Comparison of ENCODE assay signal across 12 cellular contexts in the genomic region with DNA sequence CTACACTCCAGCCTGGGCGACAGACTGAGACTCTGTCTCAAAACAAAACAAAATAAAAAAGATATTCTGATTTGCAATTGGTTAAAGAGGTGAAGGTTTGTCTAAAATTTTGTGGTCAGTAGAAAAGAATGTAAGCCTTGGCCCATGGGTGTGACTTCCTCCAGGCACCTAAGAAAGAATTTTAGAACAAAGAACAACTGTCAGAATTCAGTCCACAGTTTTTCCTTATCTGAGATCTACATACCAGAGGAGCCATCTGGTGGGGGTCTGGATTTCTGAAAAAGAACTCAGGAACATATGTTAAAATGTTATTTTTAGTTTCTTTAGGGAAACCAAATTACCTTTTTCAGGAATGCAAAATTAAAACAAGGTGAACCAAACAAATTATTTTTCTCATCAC.
DNase-seq lines count a peak whose midpoint lies in the region; ATAC-seq and TF ChIP-seq lines count a peak whose summit lies in the region.
"Had no signal": no experiment of that assay in that cellular context is flagged by ENCODE, and none has a peak within 500 bp of the region (broad histone marks: within the 10 kb centered on the region; RNA-seq: fewer than 3 reads in every experiment).

No MANE protein-coding gene starts in this region.

- H3K4me2 ChIP-seq in mesendoderm (ENCODE audit: low read length): no peak overlapping the region

- H3K36me3 ChIP-seq in mesendoderm (ENCODE audit: control insufficient read depth, insufficient read depth, low read length): no peaks in the 10 kb centered on the region
- H3K36me3 ChIP-seq: spleen had no signal

- H4K5ac ChIP-seq in mesendoderm (ENCODE audit: low read length): no peak overlapping the region

- peaks cover 30% of the 10 kb centered on the region for H3K4me1 Mint-ChIP-seq in MCF 10A (ENCODE audit: insufficient read depth, unreplicated experiment)
- no peaks in the 10 kb centered on the region for H3K4me1 Mint-ChIP-seq in T-cell
- H3K4me1 Mint-ChIP-seq: activated B cell treated with CpG ODN at 0.5 μM for 24 hours had no signal

- no TSS peak for BruUV-seq in MCF 10A (replicated peaks; lab: Mats Ljungman, UMichigan)

- H3K4ac ChIP-seq in mesendoderm (ENCODE audit: low read depth, low read length): peak overlapping the region; percentile 70

- H3K27ac Mint-ChIP-seq in MCF 10A (ENCODE audit: low read depth, unreplicated experiment) (peak overlapping the region; percentile 89), T-cell (no peak overlapping the region)
- H3K27ac Mint-ChIP-seq: activated B cell treated with CpG ODN at 0.5 μM for 24 hours; effector memory CD8-positive, alpha-beta T cell had no signal

- H3K36me3 Mint-ChIP-seq in MCF 10A (ENCODE audit: insufficient read depth, unreplicated experiment): no peaks in the 10 kb centered on the region
- no peaks in the 10 kb centered on the region for H3K36me3 Mint-ChIP-seq in T-cell

- no peak overlapping the region for H3K9ac ChIP-seq in mesendoderm (ENCODE audit: low read length)

- no peaks in the 10 kb centered on the region for H3K27me3 ChIP-seq in mesendoderm (ENCODE audit: insufficient read depth, low read length, poor library complexity)
- H3K27me3 ChIP-seq: spleen had no signal

- no peak overlapping the region for H2BK5ac ChIP-seq in mesendoderm (ENCODE audit: low read length)

- H3K9me3 Mint-ChIP-seq in MCF 10A (ENCODE audit: unreplicated experiment) (peaks cover 9% of the 10 kb centered on the region), T-cell (no peaks in the 10 kb centered on the region)
- H3K9me3 Mint-ChIP-seq: activated B cell treated with CpG ODN at 0.5 μM for 24 hours had no signal

- no peak overlapping the region for H3K23ac ChIP-seq in mesendoderm (ENCODE audit: low read length)

- CTCF ChIA-PET in MCF 10A (lab: Yijun Ruan, JAX) (no interaction called here), T-cell (lab: Charles Lee) (no interaction called here)

- DNase-seq in DMS 273 (lab: John Stamatoyannopoulos, UW; ENCODE audit: unreplicated experiment) (peak; percentile 64), LHCN-M2 (ENCODE audit: low read depth) (peak; percentile 6), MCF 10A (ENCODE audit: unreplicated experiment) (peak; percentile 20), mesendoderm (peak; percentile 90), amniotic stem cell (lab: John Stamatoyannopoulos, UW) (no peak), DMS79 treated with DMSO at 0.1 percent for 48 hours (lab: John Stamatoyannopoulos, UW) (no peak), pons (ENCODE audit: low spot score) (no peak), T-cell (no peak)
- DNase-seq: activated B cell treated with CpG ODN at 0.5 μM for 24 hours; DMS53; effector memory CD8-positive, alpha-beta T cell; spleen had no signal

- H4K8ac ChIP-seq in mesendoderm (ENCODE audit: low read depth, low read length): no peak overlapping the region

- intact Hi-C loops in MCF 10A (cut with micrococcal nuclease): no loop called here

- H3K27me3 Mint-ChIP-seq in MCF 10A (ENCODE audit: insufficient read depth, unreplicated experiment) (no peaks in the 10 kb centered on the region), T-cell (peaks cover 0 to 3% of the 10 kb centered on the region in 2 donors)
- H3K27me3 Mint-ChIP-seq: activated B cell treated with CpG ODN at 0.5 μM for 24 hours; effector memory CD8-positive, alpha-beta T cell had no signal

- no peak overlapping the region for H3K18ac ChIP-seq in mesendoderm (ENCODE audit: low read length)

- no peak overlapping the region for H3K4me3 ChIP-seq in mesendoderm (ENCODE audit: low read length)
- H3K4me3 ChIP-seq: spleen had no signal

- peak overlapping the region; percentile 28 for H3K4me3 Mint-ChIP-seq in MCF 10A (ENCODE audit: unreplicated experiment)
- no peak overlapping the region for H3K4me3 Mint-ChIP-seq in T-cell
- H3K4me3 Mint-ChIP-seq: activated B cell treated with CpG ODN at 0.5 μM for 24 hours; effector memory CD8-positive, alpha-beta T cell had no signal

- TF ChIP-seq CTCF in MCF 10A (IDR thresholded peaks at IDR 0.05; ENCODE audit: unreplicated experiment): no peak

- H3K56ac ChIP-seq in mesendoderm (ENCODE audit: low read length): no peak overlapping the region

- no peak overlapping the region for H2AK5ac ChIP-seq in mesendoderm (ENCODE audit: low read length)

- no peak overlapping the region for H3K27ac ChIP-seq in mesendoderm (ENCODE audit: low read depth, low read length)

- POLR2A ChIA-PET in MCF 10A (lab: Yijun Ruan, JAX) (interaction anchor here (0.6 kb wide), 2 partner anchors 224 to 929 kb away, joined by 3 to 4 read pairs; no protein-coding TSS in a partner anchor), T-cell (lab: Charles Lee) (no interaction called here)

- H3K79me2 ChIP-seq in mesendoderm (ENCODE audit: control insufficient read depth, insufficient read depth, low read length): no peaks in the 10 kb centered on the region

- peaks cover 6% of the 10 kb centered on the region for H3K4me1 ChIP-seq in mesendoderm (ENCODE audit: control insufficient read depth, low read depth, low read length)
- H3K4me1 ChIP-seq: spleen had no signal

- H2BK120ac ChIP-seq in mesendoderm (ENCODE audit: low read depth, low read length): no peak overlapping the region

- ATAC-seq in T-cell (replicated peaks in 1 of 4): no peak
- ATAC-seq: effector memory CD8-positive, alpha-beta T cell had no signal

- WGBS in mesendoderm (ENCODE audit: extremely low coverage, insufficient coverage, low lambda C conversion rate): no CpG with 5 or more reads among the region's 1 CpG

- no peak overlapping the region for H2BK15ac ChIP-seq in mesendoderm (replicated peaks; ENCODE audit: low read depth)

- no peaks in the 10 kb centered on the region for H3K79me1 ChIP-seq in mesendoderm (ENCODE audit: low read length)

Comparison
In these comparisons a context has a peak if more than half of its experiments do, and no peak if none do; other contexts are left out.
1. DNase-seq: peak in DMS 273 (single experiment), LHCN-M2 (single experiment), MCF 10A (single experiment) and mesendoderm (single experiment); none in amniotic stem cell (single experiment), DMS79 treated with DMSO at 0.1 percent for 48 hours (single experiment), pons (single experiment) and T-cell (0 of 34).